ENCODE assay signal across 8 cellular contexts in the genomic region with DNA sequence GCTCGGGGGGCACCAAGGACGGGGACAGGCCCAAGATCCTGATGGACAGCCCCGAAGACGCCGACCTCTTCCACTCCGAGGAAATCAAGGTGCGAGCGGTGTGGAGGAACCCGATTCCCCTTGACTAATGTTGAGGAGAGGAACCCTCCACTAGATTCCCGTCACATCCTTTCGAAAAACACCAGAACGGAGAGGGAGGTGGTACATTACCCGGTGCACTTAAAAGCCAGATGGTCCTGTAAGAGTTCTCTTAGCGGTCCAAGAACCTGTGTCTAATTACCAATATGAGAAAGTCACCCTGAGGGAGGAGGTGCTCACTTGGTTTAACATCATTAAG. TPM values are rescaled to one million over a fixed set of nuclear protein-coding genes. Genes with fewer than 3 reads are reported as not detected.
DNase-seq lines count a peak whose midpoint lies in the region; ATAC-seq, FAIRE-seq and TF ChIP-seq lines count a peak whose summit lies in the region.

No MANE protein-coding gene starts in this region.

- no peak overlapping the region for H2AK5ac ChIP-seq in H1 (ENCODE audit: low read depth, low read length)

- no peak for TF ChIP-seq EP300 in H1 (IDR thresholded peaks at IDR 0.05; ENCODE audit: borderline replicate concordance in 1 of 2, low read depth in 2 of 2, low read length in 2 of 2)

- H3K18ac ChIP-seq in H1 (ENCODE audit: extremely low read depth, low read length) = peak overlapping the region; percentile 56

- peak overlapping the region; percentile 90 for H4K8ac ChIP-seq in H1 (ENCODE audit: extremely low read depth, insufficient read depth, low read length)

- H3K9me3 ChIP-seq in H1 (ENCODE audit: insufficient read depth in 2 of 2, low read depth in 1 of 2, low read length in 1 of 2) (no peaks in the 10 kb centered on the region), neuron (ENCODE audit: low read length) (no peaks in the 10 kb centered on the region)

- peaks cover 0 to 29% of the 10 kb centered on the region in 2 experiments; a peak in 3 of 4 replicates for H3K79me2 ChIP-seq in H1 (ENCODE audit: control insufficient read depth in 1 of 2, insufficient read depth in 2 of 2, low read length in 2 of 2)

- CTCF ChIA-PET in H1 (lab: Charles Lee; ENCODE audit: partially characterized antibody) = interaction anchor here (0.8 to 3.1 kb wide), 9 partner anchors 8 to 117 kb away, joined by 3 to 14 read pairs (median 6); no protein-coding TSS in a partner anchor

- WGBS in H1 (ENCODE audit: extremely low coverage in 1 of 2, insufficient coverage in 1 of 2, insufficient read length in 1 of 2, insufficient replicate concordance in 2 of 2, low coverage in 1 of 2, low lambda C conversion rate in 2 of 2, missing lambda C conversion rate in 1 of 2), 2 experiments = 4% methylated on average over 14 of the region's 14 CpGs; no CpG with 5 or more reads in 1 of the 2 experiments

- H3K79me1 ChIP-seq in H1 (ENCODE audit: low read depth, low read length) = no peaks in the 10 kb centered on the region; the same call in 1 of the 2 replicates

- peak overlapping the region; percentile 88 for H3K56ac ChIP-seq in H1 (replicated peaks; ENCODE audit: insufficient read length, low read depth, low read length)

- H4K5ac ChIP-seq in H1 (ENCODE audit: insufficient read length, low read depth, low read length) = peak overlapping the region; percentile 45

- H3K4ac ChIP-seq in H1 (replicated peaks; ENCODE audit: insufficient read length, low read depth, low read length) = no peak overlapping the region

- peaks cover 4% of the 10 kb centered on the region; the same call in 1 of the 2 replicates for H3K23me2 ChIP-seq in H1 (ENCODE audit: low read depth, low read length)

- TF ChIP-seq CTCF in GM12865 (IDR thresholded peaks at IDR 0.05; ENCODE audit: insufficient read depth, low read depth, low read length, missing control alignments) (no peak), H1 (IDR thresholded peaks at IDR 0.05; ENCODE audit: control extremely low read depth in 1 of 3, insufficient read depth in 1 of 3, low read depth in 1 of 3, low read length in 3 of 3) (no peak)

- H3K27me3 ChIP-seq in H1 (replicated peaks in 1 of 4; ENCODE audit: control insufficient read depth in 3 of 4, extremely low read depth in 1 of 4, insufficient read depth in 3 of 4, low read length in 3 of 4) = no peaks in the 10 kb centered on the region
- H3K27me3 ChIP-seq in neuron (ENCODE audit: insufficient read depth, low read length) = no peaks in the 10 kb centered on the region

- no peak overlapping the region for H2BK20ac ChIP-seq in H1 (ENCODE audit: low read length)

- H3K4me2 ChIP-seq in H1 (ENCODE audit: insufficient read depth in 1 of 2, low read depth in 2 of 2, low read length in 2 of 2) = peak overlapping the region; percentile 72 to 75

- H2AFZ ChIP-seq in H1 (ENCODE audit: low read length) (peak overlapping the region; percentile 25; the same call in 1 of the 2 replicates), neuron (ENCODE audit: low read depth, low read length) (peak overlapping the region; percentile 11)

- H4K91ac ChIP-seq in H1 (replicated peaks; ENCODE audit: insufficient read length, low read length) = peak overlapping the region; percentile 62

- H3K4me3 ChIP-seq in GM12865 (ENCODE audit: low read depth, low read length) (peak overlapping the region; percentile 97), H1 (ENCODE audit: extremely low read depth in 1 of 4, insufficient read depth in 2 of 4, low read depth in 3 of 4, low read length in 4 of 4) (peak overlapping the region; percentile 89 to 92 (median 91)), neuron (ENCODE audit: low read length) (peak overlapping the region; percentile 97)

- H3K36me3 ChIP-seq in H1 (ENCODE audit: control insufficient read depth in 2 of 4, insufficient read depth in 4 of 4, low read length in 3 of 4) (peaks cover 3 to 32% (median 19%) of the 10 kb centered on the region in 4 experiments; a peak in 7 of 8 replicates), neuron (ENCODE audit: insufficient read depth, low read length) (peaks cover 31% of the 10 kb centered on the region)

- no peak for ATAC-seq in esophagus mucosa

- peak overlapping the region; percentile 84 for H3K27ac ChIP-seq in H1 (ENCODE audit: low read depth, low read length)

- H3K4me1 ChIP-seq in H1 (replicated peaks in 1 of 4; ENCODE audit: control insufficient read depth in 3 of 4, insufficient read depth in 4 of 4, low read length in 3 of 4) (peaks cover 0 to 5% (median 1%) of the 10 kb centered on the region in 4 experiments; a peak in 2 of 7 replicates), neuron (ENCODE audit: insufficient read depth, low read length) (peaks cover 5% of the 10 kb centered on the region)

- no peak overlapping the region for H3K23ac ChIP-seq in H1 (ENCODE audit: insufficient read length)

- peak overlapping the region; percentile 28 for H2BK120ac ChIP-seq in H1 (replicated peaks; ENCODE audit: low read depth, low read length)

- H2BK5ac ChIP-seq in H1 (ENCODE audit: low read depth, low read length) = peak overlapping the region; percentile 84

- no peak overlapping the region for H2BK15ac ChIP-seq in H1 (ENCODE audit: low read length)

- no peak overlapping the region for H3K14ac ChIP-seq in H1 (ENCODE audit: insufficient read length)

- TF ChIP-seq POLR2A in H1 (IDR thresholded peaks at IDR 0.05; ENCODE audit: control extremely low read depth in 1 of 2, low read depth in 2 of 2, low read length in 2 of 2) (no peak), GM12892 (IDR thresholded peaks at IDR 0.05; ENCODE audit: low read depth, low read length) (no peak)

- no peak for TF ChIP-seq RAD21 in H1 (IDR thresholded peaks at IDR 0.05 in 1 of 2, conservative IDR thresholded peaks at IDR 0.05 in 1 of 2; ENCODE audit: low read depth in 2 of 2, low read length in 2 of 2)

- peak overlapping the region; percentile 76 to 89 (median 83) for H3K9ac ChIP-seq in H1 (replicated peaks in 1 of 4; ENCODE audit: extremely low read depth in 1 of 4, low read depth in 3 of 4, low read length in 3 of 4)

- no peak overlapping the region for H2BK12ac ChIP-seq in H1 (ENCODE audit: low read depth, low read length)

- DNase-seq in GM12865 (ENCODE audit: low read depth) (no peak), NCI-H524 (lab: John Stamatoyannopoulos, UW) (peak; percentile 56 to 58), H1 (ENCODE audit: low read depth in 1 of 2, low spot score in 2 of 2) (no peak), iPS-NIHi7 (ENCODE audit: extremely low spot score) (no peak), GM12892 (ENCODE audit: insufficient read length) (no peak), HuH-7.5 (ENCODE audit: low spot score) (no peak)

- FAIRE-seq in H1 (lab: Jason Lieb, UNC) (no peak), GM12892 (lab: Jason Lieb, UNC) (no peak)

- POLR2A ChIA-PET in H1 (lab: Charles Lee; ENCODE audit: partially characterized antibody) = interaction anchor here (0.7 to 2.7 kb wide), 6 partner anchors 9 to 1292 kb away, joined by 3 to 14 read pairs (median 5); no protein-coding TSS in a partner anchor

- peaks cover 0 to 1% of the 10 kb centered on the region in 2 experiments for H4K20me1 ChIP-seq in H1 (replicated peaks in 1 of 2; ENCODE audit: control insufficient read depth in 1 of 2, insufficient read depth in 2 of 2, low read length in 2 of 2)

TF ChIP-seq in H1, 55 proteins besides CTCF, POLR2A, EP300 and RAD21 (continues in another document):
- TF ChIP-seq HDAC6 (IDR thresholded peaks at IDR 0.05; ENCODE audit: low read depth, low read length) (no peak), SIX5 (IDR thresholded peaks at IDR 0.05; ENCODE audit: low read depth, low read length) (no peak), ZNF274 (IDR thresholded peaks at IDR 0.05; ENCODE audit: borderline replicate concordance, extremely low read depth, low read length) (no peak), CHD2 (IDR thresholded peaks at IDR 0.05; ENCODE audit: low read length) (no peak), PHF8 (conservative IDR thresholded peaks at IDR 0.05; ENCODE audit: low read depth, low read length) (peak; percentile 46), KDM4A (IDR thresholded peaks at IDR 0.05; ENCODE audit: low read depth, low read length, severe bottlenecking) (no peak), SP4 (IDR thresholded peaks at IDR 0.05; ENCODE audit: low read length) (no peak), RFX5 (IDR thresholded peaks at IDR 0.05; ENCODE audit: borderline replicate concordance, low read depth, low read length) (no peak), SAP30 (IDR thresholded peaks at IDR 0.05; ENCODE audit: insufficient read depth, insufficient replicate concordance, low read length) (peak; percentile 59), SRF (IDR thresholded peaks at IDR 0.05; ENCODE audit: low read depth, low read length) (no peak)
- TF ChIP-seq, protein P1, sequence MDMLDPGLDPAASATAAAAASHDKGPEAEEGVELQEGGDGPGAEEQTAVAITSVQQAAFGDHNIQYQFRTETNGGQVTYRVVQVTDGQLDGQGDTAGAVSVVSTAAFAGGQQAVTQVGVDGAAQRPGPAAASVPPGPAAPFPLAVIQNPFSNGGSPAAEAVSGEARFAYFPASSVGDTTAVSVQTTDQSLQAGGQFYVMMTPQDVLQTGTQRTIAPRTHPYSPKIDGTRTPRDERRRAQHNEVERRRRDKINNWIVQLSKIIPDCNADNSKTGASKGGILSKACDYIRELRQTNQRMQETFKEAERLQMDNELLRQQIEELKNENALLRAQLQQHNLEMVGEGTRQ (IDR thresholded peaks at IDR 0.05; ENCODE audit: low read length) = no peak
- TF ChIP-seq, protein P2, sequence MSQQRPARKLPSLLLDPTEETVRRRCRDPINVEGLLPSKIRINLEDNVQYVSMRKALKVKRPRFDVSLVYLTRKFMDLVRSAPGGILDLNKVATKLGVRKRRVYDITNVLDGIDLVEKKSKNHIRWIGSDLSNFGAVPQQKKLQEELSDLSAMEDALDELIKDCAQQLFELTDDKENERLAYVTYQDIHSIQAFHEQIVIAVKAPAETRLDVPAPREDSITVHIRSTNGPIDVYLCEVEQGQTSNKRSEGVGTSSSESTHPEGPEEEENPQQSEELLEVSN (IDR thresholded peaks at IDR 0.05) = no peak
- TF ChIP-seq, protein P3, sequence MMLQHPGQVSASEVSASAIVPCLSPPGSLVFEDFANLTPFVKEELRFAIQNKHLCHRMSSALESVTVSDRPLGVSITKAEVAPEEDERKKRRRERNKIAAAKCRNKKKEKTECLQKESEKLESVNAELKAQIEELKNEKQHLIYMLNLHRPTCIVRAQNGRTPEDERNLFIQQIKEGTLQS (IDR thresholded peaks at IDR 0.05; ENCODE audit: insufficient read depth, low read depth, low read length) = no peak

RNA-seq across cellular contexts. Expression of a gene that starts 0.3 kb away (rescaled TPM):
- 24.0 and 24.3 TPM in 2 replicates for total RNA-seq in H1 (2021; fragmentation: NEBNext Ultra II Directional; extraction: Animal tissue kit (Norgen Biotek cat#: 25700))
- 32.1 and 33.7 TPM in 2 replicates for polyA plus RNA-seq in H1 (2011; rRNA removed)
- polyA plus RNA-seq in H1 (2011; cell fraction: cytosol; rRNA removed) = 29.1 TPM
- polyA plus RNA-seq in H1 (2011; cell fraction: nucleus; rRNA removed) = 42.8 TPM
- 23.2 to 29.4 TPM (median 24.3 TPM) in 4 replicates for polyA plus RNA-seq in H1 (2012, experiment 1 of 2)
- 31.8 TPM for polyA plus RNA-seq in H1 (2012, experiment 2 of 2)
- polyA plus RNA-seq in H1 (2013, experiment 1 of 2) = 21.8 TPM
- 20.6 TPM for polyA plus RNA-seq in H1 (2013, experiment 2 of 2)
- polyA minus RNA-seq in H1 (2011; rRNA and poly(A)+ RNA removed) = 31.9 and 32.0 TPM in 2 replicates
- 29.7 TPM for polyA minus RNA-seq in H1 (2011; cell fraction: cytosol; rRNA and poly(A)+ RNA removed)
- 47.5 TPM for polyA minus RNA-seq in H1 (2011; cell fraction: nucleus; rRNA and poly(A)+ RNA removed)
- 26.8 TPM for total RNA-seq in esophagus mucosa
- 35.0 TPM for polyA plus RNA-seq in GM12892 (2012; ENCODE audit: missing spikeins)

Comparison
In these comparisons a context has a peak if more than half of its experiments do, and no peak if none do; other contexts are left out.
1. DNase-seq: peak in NCI-H524 (2 of 2); none in GM12865 (single experiment), H1 (0 of 2), iPS-NIHi7 (single experiment), GM12892 (single experiment) and HuH-7.5 (single experiment).
2. Peak in every context shown above with its lines, with median percentiles within 50 percentile points of each other: H3K4me3 ChIP-seq.